27 cellular contexts compared by ENCODE assay signal in genomic region chr10:129972966-129973673, GRCh38. TPM values are rescaled to one million over a fixed set of nuclear protein-coding genes. Genes with fewer than 3 reads are reported as not detected.
A peak's percentile ranks its signal among the peaks of the same experiment; 100 is the strongest.
DNase-seq lines count a peak whose midpoint lies in the region; ATAC-seq, FAIRE-seq and TF ChIP-seq lines count a peak whose summit lies in the region.
"Had no signal": no experiment of that assay in that cellular context is flagged by ENCODE, and none has a peak within 500 bp of the region (broad histone marks: within the 10 kb centered on the region; RNA-seq: fewer than 3 reads in every experiment).

No MANE protein-coding gene starts in this region.

- no peak overlapping the region for H3K27ac Mint-ChIP-seq in nephron progenitor cell
- no peak overlapping the region for H3K27ac Mint-ChIP-seq in activated T-cell treated with anti-CD3 and anti-CD28 coated beads, Interleukin-2, amount 50 U/mL, for 72 hours
- no peak overlapping the region for H3K27ac Mint-ChIP-seq in activated naive CD8-positive, alpha-beta T cell treated with anti-CD3 and anti-CD28 coated beads for 36 hours
- H3K27ac Mint-ChIP-seq: CD14-positive monocyte had no signal

- peak overlapping the region; percentile 4 for H3K4me3 ChIP-seq in right cardiac atrium (ENCODE audit: low read length)
- H3K4me3 ChIP-seq in esophagus muscularis mucosa: peak overlapping the region; percentile 26 to 56 (median 40)
- H3K4me3 ChIP-seq in Peyer's patch: no peak overlapping the region
- H3K4me3 ChIP-seq in pancreas: no peak overlapping the region
- H3K4me3 ChIP-seq: mucosa of descending colon, PC-9, SJCRH30 had no signal

- peak overlapping the region; percentile 57 for H3K4me3 Mint-ChIP-seq in nephron progenitor cell
- H3K4me3 Mint-ChIP-seq in activated T-cell treated with anti-CD3 and anti-CD28 coated beads, Interleukin-2, amount 50 U/mL, for 72 hours: no peak overlapping the region
- H3K4me3 Mint-ChIP-seq in activated naive CD8-positive, alpha-beta T cell treated with anti-CD3 and anti-CD28 coated beads for 36 hours: no peak overlapping the region

- H3K27ac ChIP-seq in right cardiac atrium (ENCODE audit: low read length) (no peak overlapping the region), esophagus muscularis mucosa (replicated peaks in 1 of 4) (no peak overlapping the region), Peyer's patch (no peak overlapping the region), pancreas (no peak overlapping the region)
- H3K27ac ChIP-seq: dorsolateral prefrontal cortex, neutrophil, PC-9, SJCRH30, WERI-Rb-1 had no signal

- TF ChIP-seq POLR2A in esophagus muscularis mucosa (IDR thresholded peaks at IDR 0.05; ENCODE audit: low read depth) (no peak), Peyer's patch (IDR thresholded peaks at IDR 0.05) (no peak)

- H3K9me3 Mint-ChIP-seq in nephron progenitor cell: no peaks in the 10 kb centered on the region
- H3K9me3 Mint-ChIP-seq in activated T-cell treated with anti-CD3 and anti-CD28 coated beads, Interleukin-2, amount 50 U/mL, for 72 hours: no peaks in the 10 kb centered on the region
- H3K9me3 Mint-ChIP-seq in activated naive CD8-positive, alpha-beta T cell treated with anti-CD3 and anti-CD28 coated beads for 36 hours: no peaks in the 10 kb centered on the region

- DNase-seq in right cardiac atrium: peak in 2 of 3 donors; percentile 54 to 58
- DNase-seq in Right ventricle myocardium superior: no peak
- no peak for DNase-seq in esophagus muscularis mucosa (ENCODE audit: extremely low spot score)
- peak; percentile 29 for DNase-seq in nephron progenitor cell
- no peak for DNase-seq in Peyer's patch
- no peak for DNase-seq in activated T-cell treated with anti-CD3 and anti-CD28 coated beads, Interleukin-2, amount 50 U/mL, for 72 hours
- DNase-seq in activated naive CD8-positive, alpha-beta T cell treated with anti-CD3 and anti-CD28 coated beads for 36 hours: no peak
- no peak for DNase-seq in pancreas
- DNase-seq: activated CD4-positive, alpha-beta T cell treated with anti-CD3 and anti-CD28 coated beads, Interleukin-2, amount 50 U/mL, for 48 hours; amygdala; caudate nucleus; dorsolateral prefrontal cortex; Karpas-422; mucosa of descending colon; NCI-H187; PC-9; SJCRH30; substantia nigra; WERI-Rb-1 had no signal

- no peak for FAIRE-seq in pancreas (lab: Jason Lieb, UNC)
- FAIRE-seq: frontal cortex, GM12891 had no signal

- TF ChIP-seq CTCF in esophagus muscularis mucosa (IDR thresholded peaks at IDR 0.05) (no peak), nephron progenitor cell (IDR thresholded peaks at IDR 0.05) (no peak), Peyer's patch (IDR thresholded peaks at IDR 0.05) (no peak), pancreas (IDR thresholded peaks at IDR 0.05) (no peak)

- intact Hi-C loops in right cardiac atrium (cut with DNase I): loop anchor here (5.0 to 10.0 kb wide), 2 partner anchors 938 to 941 kb away; no protein-coding TSS in a partner anchor
- intact Hi-C loops in Right ventricle myocardium superior (cut with DNase I): loop anchor here (5.0 kb wide), 1 partner anchor 941 kb away; no protein-coding TSS in a partner anchor
- intact Hi-C loops in esophagus muscularis mucosa (cut with DNase I): loop anchor here (5.0 kb wide), 1 partner anchor 1761 kb away; no protein-coding TSS in a partner anchor
- intact Hi-C loops in pancreas (cut with DNase I): loop anchor here in 1 of 3 donors (5.0 kb wide), 1 partner anchor 941 kb away; no protein-coding TSS in a partner anchor

- H3K27me3 Mint-ChIP-seq in nephron progenitor cell (ENCODE audit: low read depth, poor library complexity): peaks cover 93% of the 10 kb centered on the region
- H3K27me3 Mint-ChIP-seq in activated T-cell treated with anti-CD3 and anti-CD28 coated beads, Interleukin-2, amount 50 U/mL, for 72 hours (ENCODE audit: low read depth): peaks cover 77% of the 10 kb centered on the region
- peaks cover 87% of the 10 kb centered on the region for H3K27me3 Mint-ChIP-seq in activated naive CD8-positive, alpha-beta T cell treated with anti-CD3 and anti-CD28 coated beads for 36 hours

- no peaks in the 10 kb centered on the region for H3K4me1 ChIP-seq in right cardiac atrium (ENCODE audit: control insufficient read depth, insufficient read depth, low read length)
- H3K4me1 ChIP-seq in esophagus muscularis mucosa: peaks cover 39 to 51% (median 44%) of the 10 kb centered on the region in 4 donors
- H3K4me1 ChIP-seq in Peyer's patch: peaks cover 0 to 28% (median 0%) of the 10 kb centered on the region in 4 donors
- peaks cover 0 to 5% (median 0%) of the 10 kb centered on the region in 3 donors for H3K4me1 ChIP-seq in pancreas
- H3K4me1 ChIP-seq: SJCRH30 had no signal

- peaks cover 33% of the 10 kb centered on the region for H3K4me1 Mint-ChIP-seq in nephron progenitor cell
- H3K4me1 Mint-ChIP-seq in activated T-cell treated with anti-CD3 and anti-CD28 coated beads, Interleukin-2, amount 50 U/mL, for 72 hours (ENCODE audit: low read depth): peaks cover 13% of the 10 kb centered on the region
- H3K4me1 Mint-ChIP-seq in activated naive CD8-positive, alpha-beta T cell treated with anti-CD3 and anti-CD28 coated beads for 36 hours: peaks cover 18% of the 10 kb centered on the region

- no peaks in the 10 kb centered on the region for H3K36me3 Mint-ChIP-seq in nephron progenitor cell (ENCODE audit: low read depth)
- peaks cover 2% of the 10 kb centered on the region in 2 donors for H3K36me3 Mint-ChIP-seq in activated T-cell treated with anti-CD3 and anti-CD28 coated beads, Interleukin-2, amount 50 U/mL, for 72 hours (ENCODE audit: insufficient read depth in 2 of 2)
- H3K36me3 Mint-ChIP-seq in activated naive CD8-positive, alpha-beta T cell treated with anti-CD3 and anti-CD28 coated beads for 36 hours: no peaks in the 10 kb centered on the region
- H3K36me3 Mint-ChIP-seq: CD14-positive monocyte had no signal

- ATAC-seq in right cardiac atrium: no peak
- no peak for ATAC-seq in Right ventricle myocardium superior (ENCODE audit: poor library complexity)
- no peak for ATAC-seq in activated T-cell treated with anti-CD3 and anti-CD28 coated beads, Interleukin-2, amount 50 U/mL, for 72 hours (replicated peaks in 1 of 2)
- no peak for ATAC-seq in pancreas
- ATAC-seq: HCT116, mucosa of descending colon had no signal

- H3K9me3 ChIP-seq in right cardiac atrium (ENCODE audit: control insufficient read depth, low read length): no peaks in the 10 kb centered on the region
- no peaks in the 10 kb centered on the region for H3K9me3 ChIP-seq in esophagus muscularis mucosa
- H3K9me3 ChIP-seq in Peyer's patch: no peaks in the 10 kb centered on the region
- H3K9me3 ChIP-seq in pancreas: no peaks in the 10 kb centered on the region
- H3K9me3 ChIP-seq: mucosa of descending colon, neutrophil, SJCRH30 had no signal

- H3K27me3 ChIP-seq in right cardiac atrium (ENCODE audit: control insufficient read depth, insufficient read depth): no peaks in the 10 kb centered on the region
- H3K27me3 ChIP-seq in esophagus muscularis mucosa: peaks cover 0 to 100% (median 48%) of the 10 kb centered on the region in 4 donors
- peaks cover 6 to 49% of the 10 kb centered on the region in 2 donors for H3K27me3 ChIP-seq in Peyer's patch
- H3K27me3 ChIP-seq in pancreas: peaks cover 0 to 58% (median 17%) of the 10 kb centered on the region in 4 donors
- H3K27me3 ChIP-seq: SJCRH30 had no signal

- no peaks in the 10 kb centered on the region for H3K36me3 ChIP-seq in esophagus muscularis mucosa
- H3K36me3 ChIP-seq in Peyer's patch: no peaks in the 10 kb centered on the region
- H3K36me3 ChIP-seq in pancreas: no peaks in the 10 kb centered on the region
- H3K36me3 ChIP-seq: neutrophil, SJCRH30, WERI-Rb-1 had no signal

- TF ChIP-seq EP300 in esophagus muscularis mucosa (IDR thresholded peaks at IDR 0.05): no peak

- WGBS in right cardiac atrium: 34% methylated on average over 59 of the region's 59 CpGs
- 48% methylated on average over 16 of the region's 59 CpGs for WGBS in esophagus muscularis mucosa
- WGBS in pancreas, 2 donors: 18 to 33% methylated on average over 37 to 59 of the region's 59 CpGs

RNA-seq across cellular contexts. Expression of gene EBF3, which starts 9.0 kb away (rescaled TPM):
- 1 to 10 TPM; 4.4 to 9.7 (median 7.7) TPM for total RNA-seq in right cardiac atrium
- 8.5 TPM for polyA plus RNA-seq in right cardiac atrium
- total RNA-seq in Right ventricle myocardium superior: 6.2 TPM
- 1 to 10 TPM; 2.9 to 7.3 (median 5.2) TPM for total RNA-seq in esophagus muscularis mucosa
- total RNA-seq in Peyer's patch: 1 to 10 TPM in 3 of 4 donors, not detected in 1; 1.5 to 4.1 (median 1.9) TPM
- total RNA-seq in activated T-cell treated with anti-CD3 and anti-CD28 coated beads, Interleukin-2, amount 50 U/mL, for 72 hours: not detected
- total RNA-seq in activated naive CD8-positive, alpha-beta T cell treated with anti-CD3 and anti-CD28 coated beads for 36 hours: not detected
- total RNA-seq in pancreas: 1 to 10 TPM in 2 of 6 donors, under 1 TPM in 4; 0.47 to 1.4 (median 0.82) TPM
- polyA plus RNA-seq in pancreas: 1 to 10 TPM; 1.4 to 1.5 TPM
- total RNA-seq: epithelial cell of proximal tubule; HT-29; PC-9; T-helper 2 cell treated with Interferon-gamma antibody and Interleukin-4, amounts not matched to agents 100 ng/mL and 5 ng/mL, for 36 hours had no signal
- polyA plus RNA-seq: CD14-positive monocyte had no signal

Comparison
In these comparisons a context has a peak if more than half of its experiments do, and no peak if none do; other contexts are left out.
1. DNase-seq: peak in right cardiac atrium (2 of 3) and nephron progenitor cell (single experiment); none in Right ventricle myocardium superior (single experiment), esophagus muscularis mucosa (single experiment), Peyer's patch (0 of 3), activated T-cell treated with anti-CD3 and anti-CD28 coated beads, Interleukin-2, amount 50 U/mL, for 72 hours (0 of 2), activated naive CD8-positive, alpha-beta T cell treated with anti-CD3 and anti-CD28 coated beads for 36 hours (single experiment) and pancreas (0 of 6).
2. H3K4me3 ChIP-seq: peak in right cardiac atrium (single experiment) and esophagus muscularis mucosa (4 of 4); none in Peyer's patch (0 of 4) and pancreas (0 of 4).